In the genomic region with DNA sequence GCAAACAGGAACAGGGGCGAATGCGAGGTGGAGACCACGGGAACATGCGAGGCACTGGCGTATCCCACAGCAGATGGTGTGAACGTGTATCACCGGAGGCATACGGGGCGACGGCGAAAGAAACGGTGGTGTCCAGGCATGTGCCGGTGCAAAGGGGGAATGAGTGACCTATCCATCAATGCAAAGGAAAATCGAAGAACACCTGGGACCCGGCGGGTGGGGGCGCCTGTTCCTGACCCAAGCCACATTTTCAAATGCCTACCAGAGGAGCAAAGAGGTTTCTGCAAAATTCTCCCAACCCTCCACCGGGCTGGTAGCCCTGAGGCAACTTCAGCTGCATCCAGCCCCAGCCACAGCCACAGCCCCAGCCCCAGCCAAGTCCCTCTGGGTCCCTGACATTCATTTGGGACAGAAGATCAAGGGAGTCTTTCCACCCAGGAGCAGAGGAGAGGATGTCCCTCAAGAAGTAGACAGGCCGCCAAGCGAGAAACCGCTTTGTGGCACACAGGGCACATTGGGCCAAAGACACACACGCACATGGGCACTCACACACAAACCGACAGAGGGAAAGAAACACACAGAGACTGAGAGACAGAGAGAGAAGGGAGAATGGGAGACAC, we compare ENCODE assay signal across 10 cellular contexts.
DNase-seq lines count a peak whose midpoint lies in the region; ATAC-seq and TF ChIP-seq lines count a peak whose summit lies in the region.
"Had no signal": no experiment of that assay in that cellular context is flagged by ENCODE, and none has a peak within 500 bp of the region (broad histone marks: within the 10 kb centered on the region; RNA-seq: fewer than 3 reads in every experiment).

No MANE protein-coding gene starts in this region.

- TF ChIP-seq CTCF in CD14-positive monocyte (IDR thresholded peaks at IDR 0.05): no peak
- no peak for TF ChIP-seq CTCF in nephron (IDR thresholded peaks at IDR 0.05; ENCODE audit: unreplicated experiment in 3 of 3)

- no peaks in the 10 kb centered on the region for H3K9me3 ChIP-seq in ES-I3 (ENCODE audit: control insufficient read depth, insufficient read depth, low read length)
- H3K9me3 ChIP-seq: neutrophil, tibial nerve had no signal

- H3K27ac Mint-ChIP-seq in CD14-positive monocyte: no peak overlapping the region
- H3K27ac Mint-ChIP-seq in activated naive CD8-positive, alpha-beta T cell treated with anti-CD3 and anti-CD28 coated beads, Interleukin-2, amount 50 U/mL, for 24 hours: no peak overlapping the region
- no peak overlapping the region for H3K27ac Mint-ChIP-seq in nephron

- peak overlapping the region; percentile 18 to 82 for H3K4me3 Mint-ChIP-seq in CD14-positive monocyte
- peak overlapping the region; percentile 68 for H3K4me3 Mint-ChIP-seq in activated naive CD8-positive, alpha-beta T cell treated with anti-CD3 and anti-CD28 coated beads, Interleukin-2, amount 50 U/mL, for 24 hours
- peak overlapping the region; percentile 76 to 83 (median 81) for H3K4me3 Mint-ChIP-seq in nephron

- intact Hi-C loops in CD14-positive monocyte (cut with micrococcal nuclease): no loop called here

- ATAC-seq in activated naive CD8-positive, alpha-beta T cell treated with anti-CD3 and anti-CD28 coated beads, Interleukin-2, amount 50 U/mL, for 24 hours: no peak
- ATAC-seq in GM21737 (IDR thresholded peaks at IDR 0.05; ENCODE audit: unreplicated experiment) (no peak), GM21723 (IDR thresholded peaks at IDR 0.05; ENCODE audit: unreplicated experiment) (no peak), HG02588 (IDR thresholded peaks at IDR 0.05; ENCODE audit: unreplicated experiment) (no peak)

- H3K4me1 ChIP-seq in ES-I3 (ENCODE audit: insufficient read depth, low read length): no peaks in the 10 kb centered on the region; the same call in 1 of the 2 replicates

- DNase-seq in CD14-positive monocyte (ENCODE audit: low spot score) (no peak), germinal center (ENCODE audit: low spot score) (no peak)
- DNase-seq in activated naive CD8-positive, alpha-beta T cell treated with anti-CD3 and anti-CD28 coated beads, Interleukin-2, amount 50 U/mL, for 24 hours: no peak

- H3K27me3 Mint-ChIP-seq in CD14-positive monocyte (ENCODE audit: low read depth in 3 of 3): peaks cover 74 to 94% (median 84%) of the 10 kb centered on the region in 3 donors
- peaks cover 75% of the 10 kb centered on the region for H3K27me3 Mint-ChIP-seq in activated naive CD8-positive, alpha-beta T cell treated with anti-CD3 and anti-CD28 coated beads, Interleukin-2, amount 50 U/mL, for 24 hours
- peaks cover 86% of the 10 kb centered on the region for H3K27me3 Mint-ChIP-seq in nephron (ENCODE audit: low read depth)

- H3K9me3 Mint-ChIP-seq in CD14-positive monocyte (peaks cover 2 to 23% (median 9%) of the 10 kb centered on the region in 7 donors), nephron (peaks cover 3% of the 10 kb centered on the region)
- H3K9me3 Mint-ChIP-seq in activated naive CD8-positive, alpha-beta T cell treated with anti-CD3 and anti-CD28 coated beads, Interleukin-2, amount 50 U/mL, for 24 hours: peaks cover 4% of the 10 kb centered on the region

- H3K4me1 Mint-ChIP-seq in CD14-positive monocyte (peaks cover 39% of the 10 kb centered on the region), nephron (peaks cover 16% of the 10 kb centered on the region)
- H3K4me1 Mint-ChIP-seq in activated naive CD8-positive, alpha-beta T cell treated with anti-CD3 and anti-CD28 coated beads, Interleukin-2, amount 50 U/mL, for 24 hours: peaks cover 39% of the 10 kb centered on the region

- H3K36me3 ChIP-seq in ES-I3 (ENCODE audit: insufficient read depth, low read length): no peaks in the 10 kb centered on the region
- H3K36me3 ChIP-seq: neutrophil, tibial nerve had no signal

- peak overlapping the region; percentile 38; the same call in 1 of the 2 replicates for H3K9ac ChIP-seq in ES-I3 (ENCODE audit: low read depth, low read length)

- H3K36me3 Mint-ChIP-seq in CD14-positive monocyte: peaks cover 0 to 4% of the 10 kb centered on the region in 2 donors
- no peaks in the 10 kb centered on the region for H3K36me3 Mint-ChIP-seq in activated naive CD8-positive, alpha-beta T cell treated with anti-CD3 and anti-CD28 coated beads, Interleukin-2, amount 50 U/mL, for 24 hours (ENCODE audit: low read depth)
- no peaks in the 10 kb centered on the region for H3K36me3 Mint-ChIP-seq in nephron (ENCODE audit: low read depth)
